Comparison of ENCODE assay signal across 1 cellular context in the genomic region with DNA sequence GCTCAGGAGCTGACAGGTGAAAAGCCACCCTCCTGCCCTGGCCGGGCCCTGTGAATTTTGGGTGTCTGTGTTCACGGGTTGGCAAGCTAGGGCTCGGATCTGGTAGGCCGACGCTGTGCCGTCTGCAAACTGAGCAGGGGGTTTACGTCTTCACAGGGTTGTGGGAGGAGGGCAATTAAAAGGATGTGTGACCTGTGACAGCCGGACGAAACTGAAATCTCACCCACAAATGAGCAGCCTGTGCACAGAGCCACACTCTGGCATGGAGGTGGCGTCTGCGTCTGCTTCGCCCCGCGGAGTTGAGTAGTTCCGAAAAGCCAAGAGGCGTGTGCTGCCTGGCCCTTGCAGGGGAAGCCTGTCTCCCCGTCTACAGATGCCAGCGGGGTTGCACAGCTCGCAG.
TF ChIP-seq lines count a peak whose summit lies in the region.

No MANE protein-coding gene starts in this region.

TF ChIP-seq in GM23338, 12 proteins besides CTCF, POLR2A, EP300 and RAD21 (continued from another document):
- TF ChIP-seq, protein P1, sequence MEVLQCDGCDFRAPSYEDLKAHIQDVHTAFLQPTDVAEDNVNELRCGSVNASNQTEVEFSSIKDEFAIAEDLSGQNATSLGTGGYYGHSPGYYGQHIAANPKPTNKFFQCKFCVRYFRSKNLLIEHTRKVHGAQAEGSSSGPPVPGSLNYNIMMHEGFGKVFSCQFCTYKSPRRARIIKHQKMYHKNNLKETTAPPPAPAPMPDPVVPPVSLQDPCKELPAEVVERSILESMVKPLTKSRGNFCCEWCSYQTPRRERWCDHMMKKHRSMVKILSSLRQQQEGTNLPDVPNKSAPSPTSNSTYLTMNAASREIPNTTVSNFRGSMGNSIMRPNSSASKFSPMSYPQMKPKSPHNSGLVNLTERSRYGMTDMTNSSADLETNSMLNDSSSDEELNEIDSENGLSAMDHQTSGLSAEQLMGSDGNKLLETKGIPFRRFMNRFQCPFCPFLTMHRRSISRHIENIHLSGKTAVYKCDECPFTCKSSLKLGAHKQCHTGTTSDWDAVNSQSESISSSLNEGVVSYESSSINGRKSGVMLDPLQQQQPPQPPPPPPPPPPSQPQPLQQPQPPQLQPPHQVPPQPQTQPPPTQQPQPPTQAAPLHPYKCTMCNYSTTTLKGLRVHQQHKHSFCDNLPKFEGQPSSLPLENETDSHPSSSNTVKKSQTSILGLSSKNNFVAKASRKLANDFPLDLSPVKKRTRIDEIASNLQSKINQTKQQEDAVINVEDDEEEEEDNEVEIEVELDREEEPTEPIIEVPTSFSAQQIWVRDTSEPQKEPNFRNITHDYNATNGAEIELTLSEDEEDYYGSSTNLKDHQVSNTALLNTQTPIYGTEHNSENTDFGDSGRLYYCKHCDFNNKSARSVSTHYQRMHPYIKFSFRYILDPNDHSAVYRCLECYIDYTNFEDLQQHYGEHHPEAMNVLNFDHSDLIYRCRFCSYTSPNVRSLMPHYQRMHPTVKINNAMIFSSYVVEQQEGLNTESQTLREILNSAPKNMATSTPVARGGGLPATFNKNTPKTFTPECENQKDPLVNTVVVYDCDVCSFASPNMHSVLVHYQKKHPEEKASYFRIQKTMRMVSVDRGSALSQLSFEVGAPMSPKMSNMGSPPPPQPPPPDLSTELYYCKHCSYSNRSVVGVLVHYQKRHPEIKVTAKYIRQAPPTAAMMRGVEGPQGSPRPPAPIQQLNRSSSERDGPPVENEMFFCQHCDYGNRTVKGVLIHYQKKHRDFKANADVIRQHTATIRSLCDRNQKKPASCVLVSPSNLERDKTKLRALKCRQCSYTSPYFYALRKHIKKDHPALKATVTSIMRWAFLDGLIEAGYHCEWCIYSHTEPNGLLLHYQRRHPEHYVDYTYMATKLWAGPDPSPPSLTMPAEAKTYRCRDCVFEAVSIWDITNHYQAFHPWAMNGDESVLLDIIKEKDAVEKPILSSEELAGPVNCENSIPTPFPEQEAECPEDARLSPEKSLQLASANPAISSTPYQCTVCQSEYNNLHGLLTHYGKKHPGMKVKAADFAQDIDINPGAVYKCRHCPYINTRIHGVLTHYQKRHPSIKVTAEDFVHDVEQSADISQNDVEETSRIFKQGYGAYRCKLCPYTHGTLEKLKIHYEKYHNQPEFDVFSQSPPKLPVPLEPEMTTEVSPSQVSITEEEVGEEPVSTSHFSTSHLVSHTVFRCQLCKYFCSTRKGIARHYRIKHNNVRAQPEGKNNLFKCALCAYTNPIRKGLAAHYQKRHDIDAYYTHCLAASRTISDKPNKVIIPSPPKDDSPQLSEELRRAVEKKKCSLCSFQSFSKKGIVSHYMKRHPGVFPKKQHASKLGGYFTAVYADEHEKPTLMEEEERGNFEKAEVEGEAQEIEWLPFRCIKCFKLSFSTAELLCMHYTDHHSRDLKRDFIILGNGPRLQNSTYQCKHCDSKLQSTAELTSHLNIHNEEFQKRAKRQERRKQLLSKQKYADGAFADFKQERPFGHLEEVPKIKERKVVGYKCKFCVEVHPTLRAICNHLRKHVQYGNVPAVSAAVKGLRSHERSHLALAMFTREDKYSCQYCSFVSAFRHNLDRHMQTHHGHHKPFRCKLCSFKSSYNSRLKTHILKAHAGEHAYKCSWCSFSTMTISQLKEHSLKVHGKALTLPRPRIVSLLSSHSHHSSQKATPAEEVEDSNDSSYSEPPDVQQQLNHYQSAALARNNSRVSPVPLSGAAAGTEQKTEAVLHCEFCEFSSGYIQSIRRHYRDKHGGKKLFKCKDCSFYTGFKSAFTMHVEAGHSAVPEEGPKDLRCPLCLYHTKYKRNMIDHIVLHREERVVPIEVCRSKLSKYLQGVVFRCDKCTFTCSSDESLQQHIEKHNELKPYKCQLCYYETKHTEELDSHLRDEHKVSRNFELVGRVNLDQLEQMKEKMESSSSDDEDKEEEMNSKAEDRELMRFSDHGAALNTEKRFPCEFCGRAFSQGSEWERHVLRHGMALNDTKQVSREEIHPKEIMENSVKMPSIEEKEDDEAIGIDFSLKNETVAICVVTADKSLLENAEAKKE (CRISPR knock-in tag; IDR thresholded peaks at IDR 0.05) = no peak
- TF ChIP-seq NANOG (IDR thresholded peaks at IDR 0.05; ENCODE audit: borderline replicate concordance) (no peak), EZH2 (IDR thresholded peaks at IDR 0.05; ENCODE audit: low read depth, unreplicated experiment) (no peak), POLR2AphosphoS5 (IDR thresholded peaks at IDR 0.05; ENCODE audit: low read depth) (no peak)
